In the genomic region with DNA sequence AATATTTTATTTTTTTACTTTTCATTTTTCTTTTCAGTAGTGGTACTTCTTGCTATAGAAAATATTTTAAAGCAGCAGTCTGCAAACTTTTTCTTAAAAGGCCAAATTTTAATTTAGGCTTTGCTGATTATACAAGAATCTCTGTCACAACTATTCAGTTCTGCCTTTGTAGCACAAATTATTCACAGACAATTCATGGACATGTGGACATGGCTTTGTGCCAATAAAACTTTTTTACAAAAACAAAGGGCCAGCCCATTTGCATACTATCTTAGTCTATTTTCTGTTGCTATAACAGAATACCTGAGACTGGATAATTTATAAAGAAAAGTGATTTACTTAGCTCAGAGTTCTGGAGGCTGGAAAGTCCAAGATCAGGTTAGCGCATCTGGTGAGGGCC, we compare ENCODE assay signal across 28 cellular contexts.
"Had no signal": no experiment of that assay in that cellular context is flagged by ENCODE, and none has a peak within 500 bp of the region (broad histone marks: within the 10 kb centered on the region; RNA-seq: fewer than 3 reads in every experiment).

No MANE protein-coding gene starts in this region.

- ATAC-seq: natural killer cell; psoas muscle; right cardiac atrium; right lobe of liver; stimulated activated memory B cell treated with anti-CD40 and anti-IgM and Interleukin-4, amounts not matched to agents 10 μg/mL and 1 μg/mL and 100 μg/mL, for 72 hours; stimulated activated naive CD8-positive, alpha-beta T cell treated with anti-CD3 and anti-CD28 coated beads, Interleukin-15, amount 100 ng/mL, for 72 hours; stimulated activated naive CD8-positive, alpha-beta T cell treated with anti-CD3 and anti-CD28 coated beads, Interleukin-15, Interleukin-2, amounts not matched to agents 100 U/mL and 50 U/mL, for 24 hours; upper lobe of right lung had no signal

- H3K4me2 ChIP-seq: neural progenitor cell, smooth muscle cell had no signal

- H3K4me1 ChIP-seq: parathyroid adenoma, psoas muscle, right lobe of liver, spleen, suprapubic skin, testis, transverse colon, upper lobe of right lung, uterus had no signal

- H3K79me2 ChIP-seq: parathyroid adenoma had no signal

- H3K4me3 ChIP-seq: neural progenitor cell, ovary, psoas muscle, right lobe of liver, skin epidermis, smooth muscle cell, spleen, suprapubic skin, testis, tibial artery, transverse colon, upper lobe of right lung, uterus had no signal

- H3K27ac ChIP-seq: neural progenitor cell, ovary, parathyroid adenoma, psoas muscle, right lobe of liver, skin epidermis, spleen, suprapubic skin, testis, tibial artery, transverse colon, upper lobe of right lung, uterus had no signal

- H3K36me3 ChIP-seq: neural progenitor cell, ovary, right lobe of liver, suprapubic skin, tibial artery, transverse colon, upper lobe of right lung, uterus had no signal

- H3K9me3 ChIP-seq: ovary, psoas muscle, right lobe of liver, spleen, suprapubic skin, testis, tibial artery, transverse colon, upper lobe of right lung, uterus had no signal

- DNase-seq: natural killer cell; occipital lobe; ovary; posterior cingulate gyrus; psoas muscle; right cardiac atrium; right lobe of liver; spleen; stimulated activated CD4-positive, alpha-beta T cell treated with anti-CD3 and anti-CD28 coated beads, Interleukin-12 subunit alpha, Interleukin-12 subunit beta, amount 100 ng/mL, for 4 hours; stimulated activated CD4-positive, alpha-beta T cell treated with anti-CD3 and anti-CD28 coated beads, Interleukin-1b, Interleukin-23, amount 100 ng/mL, for 48 hours; stimulated activated CD4-positive, alpha-beta T cell treated with anti-CD3 and anti-CD28 coated beads, Interleukin-4, amount 100 ng/mL, for 1 hour; stimulated activated CD4-positive, alpha-beta T cell treated with anti-CD3 and anti-CD28 coated beads, Interleukin-4, amount 100 ng/mL, for 4 hours; stimulated activated CD8-positive, alpha-beta memory T cell treated with anti-CD3 and anti-CD28 coated beads, Interleukin-4, amount 100 ng/mL, for 48 hours; stimulated activated naive CD4-positive, alpha-beta T cell; stimulated activated naive CD8-positive, alpha-beta T cell treated with anti-CD3 and anti-CD28 coated beads, Interleukin-15, amount 100 ng/mL, for 72 hours; stimulated activated naive CD8-positive, alpha-beta T cell treated with anti-CD3 and anti-CD28 coated beads, Interleukin-15, Interleukin-2, amounts not matched to agents 100 U/mL and 50 U/mL, for 24 hours; substantia nigra; testis; tibial artery; transverse colon; upper lobe of right lung; uterus had no signal

- H3K27me3 ChIP-seq: neural progenitor cell, ovary, right lobe of liver, spleen, suprapubic skin, testis, tibial artery, transverse colon, upper lobe of right lung, uterus had no signal
